Comparison of ENCODE assay signal across 23 cellular contexts in the genomic region with DNA sequence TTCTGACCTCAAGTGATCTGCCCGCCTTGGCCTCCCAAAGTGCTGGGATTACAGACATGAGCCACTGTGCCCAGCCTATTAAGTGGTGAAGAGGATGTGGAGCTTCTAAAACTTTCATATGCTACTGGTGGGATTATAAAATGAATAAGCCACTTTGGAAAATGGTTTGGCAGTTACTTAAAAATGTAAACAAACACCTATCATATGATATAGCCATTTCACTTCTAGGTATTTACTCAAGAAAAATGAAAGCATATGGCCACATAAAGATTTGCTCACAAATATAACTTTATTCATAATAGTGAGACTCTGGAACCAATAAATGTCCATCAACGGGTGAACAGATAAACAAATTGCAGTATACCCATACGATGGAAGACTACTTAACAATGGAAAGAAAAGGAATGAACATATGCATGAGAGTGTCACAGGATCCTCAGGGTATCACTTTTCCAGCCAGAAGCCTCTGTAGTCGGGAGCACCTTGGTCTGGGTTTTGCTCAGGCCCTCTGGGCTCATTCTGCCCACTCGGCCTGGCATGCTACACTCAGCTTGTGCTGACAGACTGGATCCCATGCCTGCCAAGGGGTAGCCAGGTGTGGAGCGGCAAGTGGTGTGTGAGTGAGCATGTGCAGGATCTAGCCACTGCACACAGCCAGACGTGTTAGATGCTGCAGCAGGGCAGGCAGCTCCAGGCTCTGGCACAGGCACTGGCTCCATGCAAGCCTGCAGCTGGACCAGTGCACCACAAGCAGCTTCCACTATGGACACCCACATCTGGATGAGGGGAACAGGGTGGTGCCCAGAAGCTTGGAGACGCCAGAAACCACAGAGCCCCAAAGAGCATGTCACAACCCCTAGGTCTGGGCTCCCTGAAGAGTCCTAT.
"Had no signal": no experiment of that assay in that cellular context is flagged by ENCODE, and none has a peak within 500 bp of the region (broad histone marks: within the 10 kb centered on the region; RNA-seq: fewer than 3 reads in every experiment).

No MANE protein-coding gene starts in this region.

- ATAC-seq: gastrocnemius medialis; heart right ventricle; left lobe of liver; psoas muscle; stimulated activated naive B cell treated with anti-CD40 and anti-IgM and Interleukin-4, amounts not matched to agents 10 μg/mL and 1 μg/mL and 100 μg/mL, for 72 hours had no signal

- DNase-seq: colonic mucosa; effector memory CD4-positive, alpha-beta T cell; gastrocnemius medialis; heart right ventricle; hypothalamus; islet precursor cell; mammary epithelial cell; natural killer cell; occipital lobe; psoas muscle; retina; sigmoid colon; stimulated activated CD4-positive, alpha-beta T cell treated with anti-CD3 and anti-CD28 coated beads, Interleukin-2, amount 100 ng/mL, for 24 hours; stimulated activated CD4-positive, alpha-beta T cell treated with anti-CD3 and anti-CD28 coated beads, Interleukin-4, amount 100 ng/mL, for 4 hours; stimulated activated naive B cell treated with anti-CD40 and anti-IgM and Interleukin-4, amounts not matched to agents 10 μg/mL and 1 μg/mL and 100 μg/mL, for 72 hours; trophoblast cell; uterus had no signal

- H3K36me3 ChIP-seq: colonic mucosa, esophagus muscularis mucosa, gastrocnemius medialis, heart right ventricle, neural progenitor cell, sigmoid colon, uterus had no signal

- H3K9me3 Mint-ChIP-seq: natural killer cell had no signal

- H3K4me1 Mint-ChIP-seq: natural killer cell; stimulated activated naive B cell treated with anti-CD40 and anti-IgM and Interleukin-4, amounts not matched to agents 10 μg/mL and 1 μg/mL and 100 μg/mL, for 72 hours had no signal

- H3K9me3 ChIP-seq: colonic mucosa, gastrocnemius medialis, uterus had no signal

- H3K27ac Mint-ChIP-seq: natural killer cell; neural progenitor cell; stimulated activated naive B cell treated with anti-CD40 and anti-IgM and Interleukin-4, amounts not matched to agents 10 μg/mL and 1 μg/mL and 100 μg/mL, for 72 hours had no signal

- H3K36me3 Mint-ChIP-seq: natural killer cell had no signal

- H3K27me3 ChIP-seq: colonic mucosa, esophagus muscularis mucosa, gastrocnemius medialis, neural progenitor cell, sigmoid colon, uterus had no signal

- H3K4me3 ChIP-seq: colonic mucosa, esophagus muscularis mucosa, gastrocnemius medialis, heart right ventricle, neural progenitor cell, psoas muscle, sigmoid colon, skin epidermis, uterus had no signal

- H3K9ac ChIP-seq: neural progenitor cell, parathyroid adenoma had no signal

- H3K27ac ChIP-seq: colonic mucosa, epithelial cell of prostate, esophagus muscularis mucosa, gastrocnemius medialis, heart right ventricle, neural progenitor cell, parathyroid adenoma, psoas muscle, sigmoid colon, skin epidermis, uterus had no signal

- H3K4me3 Mint-ChIP-seq: natural killer cell; neural progenitor cell; stimulated activated naive B cell treated with anti-CD40 and anti-IgM and Interleukin-4, amounts not matched to agents 10 μg/mL and 1 μg/mL and 100 μg/mL, for 72 hours had no signal

- H3K4me1 ChIP-seq: colonic mucosa, esophagus muscularis mucosa, gastrocnemius medialis, heart right ventricle, parathyroid adenoma, psoas muscle, uterus had no signal
